Comparison of ENCODE assay signal across 8 cellular contexts in the genomic region with DNA sequence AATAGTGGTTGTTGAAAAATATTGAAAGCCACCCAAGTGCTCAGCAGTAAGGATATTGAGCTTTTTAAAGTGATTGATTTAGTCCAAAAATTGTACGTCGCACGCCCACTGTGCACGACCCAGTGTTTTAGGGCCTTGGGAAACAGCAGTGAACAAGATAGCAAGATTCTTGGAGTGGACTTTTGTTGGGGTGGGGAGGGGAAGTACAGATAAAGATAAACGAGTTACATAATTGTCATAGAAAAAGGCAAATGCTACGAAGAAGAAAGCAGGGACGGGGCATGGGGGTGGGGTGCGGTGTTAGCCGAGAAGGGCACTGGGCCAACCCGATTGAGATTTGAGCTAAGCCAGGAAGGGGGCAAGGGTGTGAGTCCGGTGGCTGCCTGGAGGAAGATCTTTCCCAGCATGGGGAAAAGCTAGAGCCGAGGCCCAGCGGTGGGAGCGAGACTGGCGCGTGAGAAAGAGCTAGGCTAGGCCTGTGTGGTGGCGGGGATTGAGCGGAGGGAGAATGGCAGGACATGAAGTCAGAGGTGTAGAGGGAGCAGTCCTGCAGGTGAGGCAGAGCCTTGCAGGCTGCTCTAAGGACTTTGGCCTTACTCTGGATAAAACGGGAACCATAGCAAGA. TPM values are rescaled to one million over a fixed set of nuclear protein-coding genes. Genes with fewer than 3 reads are reported as not detected.
A peak's percentile ranks its signal among the peaks of the same experiment; 100 is the strongest.
DNase-seq lines count a peak whose midpoint lies in the region; ATAC-seq, FAIRE-seq and TF ChIP-seq lines count a peak whose summit lies in the region.

No MANE protein-coding gene starts in this region.

- peaks cover 8 to 14% (median 10%) of the 10 kb centered on the region in 3 donors for H3K36me3 Mint-ChIP-seq in immature natural killer cell

- CTCF ChIA-PET in K562 (lab: Yijun Ruan, JAX; ENCODE audit: low intra/inter-chr PET ratio), result interaction anchor here (0.9 to 1.5 kb wide), 2 partner anchors 108 to 225 kb away, joined by 4 to 5 read pairs; no protein-coding TSS in a partner anchor

- peaks cover 41% of the 10 kb centered on the region in 2 donors for H3K4me1 Mint-ChIP-seq in immature natural killer cell

- TSS peak; percentile 61 for BruUV-seq in K562 (replicated peaks; lab: Mats Ljungman, UMichigan)

- TF ChIP-seq RAD21 in K562 (CRISPR knock-in tag; conservative IDR thresholded peaks at IDR 0.05 in 1 of 2, IDR thresholded peaks at IDR 0.05 in 1 of 2), result no peak

- H3K4me1 ChIP-seq in RWPE2 (ENCODE audit: insufficient read depth, poor library complexity, severe bottlenecking) (peaks cover 3% of the 10 kb centered on the region), K562 (replicated peaks in 1 of 2; ENCODE audit: control insufficient read depth in 2 of 2, insufficient read depth in 2 of 2, low read length in 2 of 2) (peaks cover 0 to 7% of the 10 kb centered on the region in 2 experiments; a peak in 3 of 5 replicates)

- in situ Hi-C loops in K562 (cut with MboI), result loop anchor here (5.0 to 10.0 kb wide), 2 partner anchors 119 to 302 kb away; a partner anchor contains a TSS

- peaks cover 13 to 17% (median 14%) of the 10 kb centered on the region in 3 donors for H3K27me3 Mint-ChIP-seq in immature natural killer cell (ENCODE audit: low read depth in 3 of 3)

- ATAC-seq in HG02610 (IDR thresholded peaks at IDR 0.05; ENCODE audit: unreplicated experiment), result peak; percentile 20
- ATAC-seq in RWPE2 (ENCODE audit: low read depth), result peak; percentile 71
- ATAC-seq in K562, result peak; percentile 81
- ATAC-seq in HG03095 (IDR thresholded peaks at IDR 0.05; ENCODE audit: unreplicated experiment), result no peak

- no peak for FAIRE-seq in K562 (lab: Jason Lieb, UNC)

- no peaks in the 10 kb centered on the region for H3K9me3 ChIP-seq in RWPE2 (ENCODE audit: severe bottlenecking)
- no peaks in the 10 kb centered on the region; the same call in 1 of the 2 replicates for H3K9me3 ChIP-seq in K562 (replicated peaks; ENCODE audit: control insufficient read depth, insufficient read depth, low read depth, low read length)

- H3K27ac Mint-ChIP-seq in immature natural killer cell, result peak overlapping the region; percentile 99 to 100 (median 100)

- peaks cover 8% of the 10 kb centered on the region; the same call in 1 of the 2 replicates for H4K20me1 ChIP-seq in K562 (replicated peaks; ENCODE audit: control insufficient read depth, insufficient read depth, low read length)

- no peak for DNase-seq in RWPE2 (ENCODE audit: low spot score)
- peak; percentile 28 to 37 (median 29) for DNase-seq in K562 (ENCODE audit: extremely low read depth in 1 of 4, low spot score in 3 of 4)
- DNase-seq in immature natural killer cell, result peak in 2 of 3 donors; percentile 7 to 23
- DNase-seq in stimulated activated CD4-positive, alpha-beta T cell treated with anti-CD3 and anti-CD28 coated beads, Interleukin-12 subunit alpha, Interleukin-12 subunit beta, amount 100 ng/mL, for 4 hours, result peak; percentile 28
- no peak for DNase-seq in cerebellar nuclear complex (lab: John Stamatoyannopoulos, UW)

- TF ChIP-seq POLR2A in K562 (conservative IDR thresholded peaks at IDR 0.05), result no peak

- H3K4me2 ChIP-seq in K562 (ENCODE audit: insufficient read depth, low read length), result peak overlapping the region; percentile 88

- H3K4me3 Mint-ChIP-seq in immature natural killer cell, result peak overlapping the region; percentile 96 to 100 (median 98)

- H3K4me3 ChIP-seq in GM08714 (ENCODE audit: low read length) (peak overlapping the region; percentile 83), RWPE2 (ENCODE audit: severe bottlenecking) (peak overlapping the region; percentile 77), K562 (peak overlapping the region; percentile 80)

- no peak for TF ChIP-seq EP300 in K562 (IDR thresholded peaks at IDR 0.05; ENCODE audit: low read length)

- peaks cover 41% of the 10 kb centered on the region for H3K79me2 ChIP-seq in K562 (ENCODE audit: control insufficient read depth, insufficient read depth, low read length)

- no peaks in the 10 kb centered on the region for H3K9me3 Mint-ChIP-seq in immature natural killer cell

- peak overlapping the region; percentile 97 for H2AFZ ChIP-seq in K562 (ENCODE audit: low read depth, low read length)

- POLR2A ChIA-PET in K562 (lab: Yijun Ruan, JAX), result interaction anchor here (0.6 to 2.4 kb wide), 17 partner anchors 10 to 1088 kb away, joined by 3 to 18 read pairs (median 3); a partner anchor contains a TSS

- intact Hi-C loops in K562 (cut with micrococcal nuclease), result loop anchor here (2.0 to 10.0 kb wide), 3 partner anchors 106 to 328 kb away; no protein-coding TSS in a partner anchor

- under 1% methylated on average over 18 of the region's 19 CpGs for WGBS in K562 (ENCODE audit: insufficient coverage, low coverage, missing lambda C conversion rate)

- H3K36me3 ChIP-seq in RWPE2 (ENCODE audit: low read depth) (peaks cover 38% of the 10 kb centered on the region), K562 (ENCODE audit: control insufficient read depth, insufficient read depth, low read length) (peaks cover 40% of the 10 kb centered on the region; the same call in 2 of the 3 replicates)

- peak overlapping the region; percentile 89 to 96 for H3K9ac ChIP-seq in K562 (ENCODE audit: insufficient read depth in 1 of 2, low read depth in 2 of 2, low read length in 2 of 2)

- H3K27ac ChIP-seq in RWPE2 (ENCODE audit: poor library complexity, severe bottlenecking), result peak overlapping the region; percentile 74
- H3K27ac ChIP-seq in K562 (ENCODE audit: extremely low read depth, low read depth, low read length), result peak overlapping the region; percentile 96

- TF ChIP-seq CTCF in RWPE2 (IDR thresholded peaks at IDR 0.05; ENCODE audit: poor library complexity, severe bottlenecking), result no peak
- TF ChIP-seq CTCF in K562 (IDR thresholded peaks at IDR 0.05 in 2 of 3, conservative IDR thresholded peaks at IDR 0.05 in 1 of 3; ENCODE audit: insufficient read depth in 2 of 3, low read depth in 1 of 3, low read length in 3 of 3), result 0 out of 6 replicates have a peak, but pooled peaks of 1 of the 3 experiments have one; percentile 23

- no peaks in the 10 kb centered on the region for H3K9me1 ChIP-seq in K562 (ENCODE audit: control insufficient read depth, insufficient read depth, low read length)

- H3K27me3 ChIP-seq in RWPE2 (ENCODE audit: insufficient read depth, poor library complexity, severe bottlenecking) (no peaks in the 10 kb centered on the region), K562 (ENCODE audit: control insufficient read depth in 2 of 2, insufficient read depth in 2 of 2, low read length in 2 of 2) (no peaks in the 10 kb centered on the region)

RNA-seq across cellular contexts. Expression of a gene that starts 0.5 kb away (rescaled TPM):
- total RNA-seq in K562 (2011; cell fraction: chromatin; rRNA removed; ENCODE audit: low replicate concordance), result 7.2 and 11.2 TPM in 2 replicates
- 3.0 and 3.2 TPM in 2 replicates for total RNA-seq in K562 (2011; cell fraction: nucleolus; rRNA removed)
- total RNA-seq in K562 (2011; cell fraction: nucleoplasm; rRNA removed), result 3.2 and 5.1 TPM in 2 replicates
- total RNA-seq in K562 (2014; rRNA removed) (1.8 and 2.7 TPM in 2 replicates), K562 (2014; rRNA removed; fragmentation: Illumina TruSeq; extraction: Trizol) (10.5 and 12.7 TPM in 2 replicates), K562 (2015; rRNA removed; fragmentation: Illumina TruSeq; extraction: Trizol) (5.8 and 6.9 TPM in 2 replicates), K562 (2021) (8.3 and 9.6 TPM in 2 replicates)
- polyA plus RNA-seq in K562 (2011; rRNA removed) (9.4 and 11.6 TPM in 2 replicates), K562 (2014; fragmentation: Illumina TruSeq; extraction: Trizol) (2.2 and 6.8 TPM in 2 replicates), K562 (2014; fragmentation: Nextera tagmentation; extraction: Ambion mirVana) (10 to 100 TPM; 13.9 to 22.8 TPM), K562 (2014; rRNA removed) (5.8 and 8.0 TPM in 2 replicates), immature natural killer cell (10 to 100 TPM; 12.1 to 27.0 (median 15.0) TPM)
- 4.4 and 7.8 TPM in 2 replicates for polyA plus RNA-seq in K562 (2011; cell fraction: cytosol; rRNA removed)
- polyA plus RNA-seq in K562 (2011; cell fraction: nucleus; rRNA removed), result 2.4 and 4.5 TPM in 2 replicates
- 3.4 and 4.9 TPM in 2 replicates for polyA plus RNA-seq in K562 (2012)
- polyA minus RNA-seq in K562 (2011; rRNA and poly(A)+ RNA removed), result 7.5 and 9.7 TPM in 2 replicates
- polyA minus RNA-seq in K562 (2011; cell fraction: cytosol; rRNA and poly(A)+ RNA removed), result 2.0 TPM in 1 of 2 replicates, not detected in the other
- 1.5 and 2.2 TPM in 2 replicates for polyA minus RNA-seq in K562 (2011; cell fraction: nucleus; rRNA and poly(A)+ RNA removed)

RNA-seq across cellular contexts. Expression of a gene that starts 0.7 kb away (rescaled TPM):
- 25.4 and 29.4 TPM in 2 replicates for total RNA-seq in K562 (2011; cell fraction: chromatin; rRNA removed; ENCODE audit: low replicate concordance)
- 14.8 and 18.0 TPM in 2 replicates for total RNA-seq in K562 (2011; cell fraction: nucleolus; rRNA removed)
- total RNA-seq in K562 (2011; cell fraction: nucleoplasm; rRNA removed), result 24.8 and 46.7 TPM in 2 replicates
- total RNA-seq in K562 (2014; rRNA removed), result 13.9 and 15.9 TPM in 2 replicates
- 13.5 and 15.5 TPM in 2 replicates for total RNA-seq in K562 (2014; rRNA removed; fragmentation: Illumina TruSeq; extraction: Trizol)
- total RNA-seq in K562 (2015; rRNA removed; fragmentation: Illumina TruSeq; extraction: Trizol), result 19.9 and 20.4 TPM in 2 replicates
- total RNA-seq in K562 (2021), result 14.9 and 17.0 TPM in 2 replicates
- polyA plus RNA-seq in K562 (2011; rRNA removed), result 14.7 and 18.9 TPM in 2 replicates
- polyA plus RNA-seq in K562 (2011; cell fraction: cytosol; rRNA removed), result 6.3 and 12.9 TPM in 2 replicates
- polyA plus RNA-seq in K562 (2011; cell fraction: nucleus; rRNA removed), result 6.7 and 9.4 TPM in 2 replicates
- polyA plus RNA-seq in K562 (2012), result 6.3 and 9.3 TPM in 2 replicates
- 14.6 and 15.4 TPM in 2 replicates for polyA plus RNA-seq in K562 (2014; fragmentation: Illumina TruSeq; extraction: Trizol)
- polyA plus RNA-seq in K562 (2014; fragmentation: Nextera tagmentation; extraction: Ambion mirVana), result 10 to 100 TPM; 20.5 to 20.8 TPM
- polyA plus RNA-seq in K562 (2014; rRNA removed), result 15.1 and 19.0 TPM in 2 replicates
- polyA minus RNA-seq in K562 (2011; rRNA and poly(A)+ RNA removed), result 17.9 and 18.2 TPM in 2 replicates
- 5.6 and 8.6 TPM in 2 replicates for polyA minus RNA-seq in K562 (2011; cell fraction: cytosol; rRNA and poly(A)+ RNA removed)
- polyA minus RNA-seq in K562 (2011; cell fraction: nucleus; rRNA and poly(A)+ RNA removed), result 5.0 and 7.9 TPM in 2 replicates
- polyA plus RNA-seq in immature natural killer cell, result 1 to 10 TPM; 2.7 to 7.4 (median 3.2) TPM

RNA-seq across cellular contexts. Expression of a gene that starts 25.9 kb away (rescaled TPM):
- total RNA-seq in K562 (2011; cell fraction: chromatin; rRNA removed; ENCODE audit: low replicate concordance), result 19.9 and 36.7 TPM in 2 replicates
- 8.7 and 14.6 TPM in 2 replicates for total RNA-seq in K562 (2011; cell fraction: nucleolus; rRNA removed)
- total RNA-seq in K562 (2011; cell fraction: nucleoplasm; rRNA removed), result 18.6 and 35.0 TPM in 2 replicates
- total RNA-seq in K562 (2014; rRNA removed) (11.3 and 12.4 TPM in 2 replicates), K562 (2014; rRNA removed; fragmentation: Illumina TruSeq; extraction: Trizol) (12.9 and 15.3 TPM in 2 replicates), K562 (2015; rRNA removed; fragmentation: Illumina TruSeq; extraction: Trizol) (9.7 and 10.0 TPM in 2 replicates), K562 (2021) (10.8 and 14.0 TPM in 2 replicates)
- polyA plus RNA-seq in K562 (2011; rRNA removed) (10.6 and 11.1 TPM in 2 replicates), K562 (2014; fragmentation: Illumina TruSeq; extraction: Trizol) (15.3 and 19.9 TPM in 2 replicates), K562 (2014; fragmentation: Nextera tagmentation; extraction: Ambion mirVana) (1 to 10 TPM; 3.3 to 4.8 TPM), K562 (2014; rRNA removed) (12.7 and 14.5 TPM in 2 replicates), immature natural killer cell (10 to 100 TPM; 30.3 to 47.5 (median 32.2) TPM)
- 7.0 and 8.9 TPM in 2 replicates for polyA plus RNA-seq in K562 (2011; cell fraction: cytosol; rRNA removed)
- 13.1 and 15.3 TPM in 2 replicates for polyA plus RNA-seq in K562 (2011; cell fraction: nucleus; rRNA removed)
- polyA plus RNA-seq in K562 (2012), result 6.3 and 17.9 TPM in 2 replicates
- polyA minus RNA-seq in K562 (2011; rRNA and poly(A)+ RNA removed), result 13.2 and 15.9 TPM in 2 replicates
- 6.5 and 8.0 TPM in 2 replicates for polyA minus RNA-seq in K562 (2011; cell fraction: cytosol; rRNA and poly(A)+ RNA removed)
- 7.7 and 11.8 TPM in 2 replicates for polyA minus RNA-seq in K562 (2011; cell fraction: nucleus; rRNA and poly(A)+ RNA removed)

Comparison
In these comparisons a context has a peak if more than half of its experiments do, and no peak if none do; other contexts are left out.
1. DNase-seq: peak in K562 (4 of 4), immature natural killer cell (2 of 3) and stimulated activated CD4-positive, alpha-beta T cell treated with anti-CD3 and anti-CD28 coated beads, Interleukin-12 subunit alpha, Interleukin-12 subunit beta, amount 100 ng/mL, for 4 hours (single experiment); none in RWPE2 (single experiment) and cerebellar nuclear complex (0 of 2).
2. Peak in every context shown above with its lines, with median percentiles within 50 percentile points of each other: H3K4me3 ChIP-seq.